23 cellular contexts compared by ENCODE assay signal in genomic region chr3:186633481-186633880, GRCh38. TPM values are rescaled to one million over a fixed set of nuclear protein-coding genes. Genes with fewer than 3 reads are reported as not detected.
"Had no signal": no experiment of that assay in that cellular context is flagged by ENCODE, and none has a peak within 500 bp of the region (broad histone marks: within the 10 kb centered on the region; RNA-seq: fewer than 3 reads in every experiment).

No MANE protein-coding gene starts in this region.

- H3K36me3 ChIP-seq: esophagus squamous epithelium, gastroesophageal sphincter, sigmoid colon had no signal

- H3K36me3 Mint-ChIP-seq: naive thymus-derived CD4-positive, alpha-beta T cell; type B pancreatic cell had no signal

- H3K4me3 Mint-ChIP-seq: naive thymus-derived CD4-positive, alpha-beta T cell; nephron progenitor cell; type B pancreatic cell had no signal

- H3K4me1 Mint-ChIP-seq: nephron progenitor cell had no signal

- H3K9me3 Mint-ChIP-seq: naive thymus-derived CD4-positive, alpha-beta T cell; nephron progenitor cell; type B pancreatic cell had no signal

- DNase-seq: effector memory CD4-positive, alpha-beta T cell; esophagus squamous epithelium; foreskin fibroblast; glutamatergic neuron; kidney; left cardiac atrium; mammary epithelial cell; naive thymus-derived CD4-positive, alpha-beta T cell; nephron progenitor cell; psoas muscle; sigmoid colon; stimulated activated CD4-positive, alpha-beta T cell treated with anti-CD3 and anti-CD28 coated beads, Interleukin-12 subunit alpha, Interleukin-12 subunit beta, amount 100 ng/mL, for 4 hours; stimulated activated CD4-positive, alpha-beta T cell treated with anti-CD3 and anti-CD28 coated beads, Interleukin-2, amount 100 ng/mL, for 48 hours; stimulated activated naive CD4-positive, alpha-beta T cell treated with Interleukin-2 at 50 U/mL for 16 hours had no signal

- H3K4me3 ChIP-seq: esophagus squamous epithelium, gastroesophageal sphincter, psoas muscle, sigmoid colon, skin epidermis had no signal

- H3K9me3 ChIP-seq: esophagus squamous epithelium, gastroesophageal sphincter, psoas muscle, sigmoid colon had no signal

- H3K4me1 ChIP-seq: gastroesophageal sphincter, psoas muscle, sigmoid colon had no signal

- H3K27ac ChIP-seq: epithelial cell of prostate, gastroesophageal sphincter, psoas muscle, sigmoid colon, skin epidermis had no signal

- H3K27ac Mint-ChIP-seq: naive thymus-derived CD4-positive, alpha-beta T cell; nephron progenitor cell; type B pancreatic cell had no signal

- FAIRE-seq: endometrium, kidney, urothelium cell line had no signal

- H3K27me3 ChIP-seq: sigmoid colon had no signal

RNA-seq across cellular contexts. Expression of gene FETUB, which starts 6.7 kb away (rescaled TPM):
- total RNA-seq: gastroesophageal sphincter; kidney; left cardiac atrium; mammary epithelial cell; mesenteric fat pad; mononuclear cell; naive thymus-derived CD4-positive, alpha-beta T cell; omental fat pad; psoas muscle; sigmoid colon had no signal
- polyA plus RNA-seq: naive thymus-derived CD4-positive, alpha-beta T cell; psoas muscle had no signal

RNA-seq across cellular contexts. Expression of gene AHSG, which starts 20.6 kb away (rescaled TPM):
- total RNA-seq: esophagus squamous epithelium; gastroesophageal sphincter; kidney; mesenteric fat pad; mononuclear cell; naive thymus-derived CD4-positive, alpha-beta T cell; omental fat pad; psoas muscle; sigmoid colon had no signal
- polyA plus RNA-seq: naive thymus-derived CD4-positive, alpha-beta T cell; psoas muscle had no signal

RNA-seq across cellular contexts. Expression of gene HRG, which starts 32.3 kb away (rescaled TPM):
- total RNA-seq: esophagus squamous epithelium; gastroesophageal sphincter; mesenteric fat pad; mononuclear cell; naive thymus-derived CD4-positive, alpha-beta T cell; omental fat pad; psoas muscle; sigmoid colon had no signal
- polyA plus RNA-seq: naive thymus-derived CD4-positive, alpha-beta T cell; psoas muscle had no signal
